20 cellular contexts compared by ENCODE assay signal in genomic region chr2:71922501-71923142, GRCh38.
"Had no signal": no experiment of that assay in that cellular context is flagged by ENCODE, and none has a peak within 500 bp of the region (broad histone marks: within the 10 kb centered on the region; RNA-seq: fewer than 3 reads in every experiment).

No MANE protein-coding gene starts in this region.

- H3K36me3 Mint-ChIP-seq: activated CD8-positive, alpha-beta memory T cell treated with anti-CD3 and anti-CD28 coated beads, Interleukin-2, amount 10 ng/mL, durations not matched to agents 7 days and 5 days; neural progenitor cell had no signal

- FAIRE-seq: colon, pancreas had no signal

- H3K27ac Mint-ChIP-seq: activated CD4-positive, alpha-beta T cell treated with anti-CD3 and anti-CD28 coated beads, Interleukin-2, amount 10 ng/mL, durations not matched to agents 7 days and 5 days; activated CD8-positive, alpha-beta memory T cell treated with anti-CD3 and anti-CD28 coated beads, Interleukin-2, amount 10 ng/mL, durations not matched to agents 7 days and 5 days; activated naive CD4-positive, alpha-beta T cell treated with anti-CD3 and anti-CD28 coated beads, Interleukin-2, amount 50 U/mL, for 72 hours; neural progenitor cell; T-helper 2 cell treated with Interferon-gamma antibody and Interleukin-4, amounts not matched to agents 5 μg/mL and 100 μg/mL, for 36 hours had no signal

- H3K4me3 Mint-ChIP-seq: activated CD4-positive, alpha-beta T cell treated with anti-CD3 and anti-CD28 coated beads, Interleukin-2, amount 10 ng/mL, durations not matched to agents 7 days and 5 days; activated CD8-positive, alpha-beta memory T cell treated with anti-CD3 and anti-CD28 coated beads, Interleukin-2, amount 10 ng/mL, durations not matched to agents 7 days and 5 days; activated T-cell treated with anti-CD3 and anti-CD28 coated beads, Interleukin-2, amount 50 U/mL, for 4 hours; neural progenitor cell; T-helper 2 cell treated with Interferon-gamma antibody and Interleukin-4, amounts not matched to agents 5 μg/mL and 100 μg/mL, for 36 hours had no signal

- H3K4me1 Mint-ChIP-seq: activated CD4-positive, alpha-beta T cell treated with anti-CD3 and anti-CD28 coated beads, Interleukin-2, amount 10 ng/mL, durations not matched to agents 7 days and 5 days; activated CD8-positive, alpha-beta memory T cell treated with anti-CD3 and anti-CD28 coated beads, Interleukin-2, amount 10 ng/mL, durations not matched to agents 7 days and 5 days had no signal

- H3K27ac ChIP-seq: esophagus muscularis mucosa, lower lobe of right lung, neural progenitor cell, pancreas, tibial artery had no signal

- H3K9me3 Mint-ChIP-seq: activated CD4-positive, alpha-beta T cell treated with anti-CD3 and anti-CD28 coated beads, Interleukin-2, amount 10 ng/mL, durations not matched to agents 7 days and 5 days; T-helper 2 cell treated with Interferon-gamma antibody and Interleukin-4, amounts not matched to agents 5 μg/mL and 100 μg/mL, for 36 hours had no signal

- DNase-seq: activated CD4-positive, alpha-beta T cell treated with anti-CD3 and anti-CD28 coated beads, Interleukin-2, amount 10 ng/mL, durations not matched to agents 7 days and 5 days; activated CD4-positive, CD25-positive, alpha-beta regulatory T cell; activated gamma-delta T cell; activated T-cell treated with anti-CD3 and anti-CD28 coated beads, Interleukin-2, amount 50 U/mL, for 4 hours; effector CD4-positive, alpha-beta T cell; hippocampal formation; kidney glomerular epithelial cell; lower lobe of right lung; stimulated activated CD4-positive, alpha-beta T cell treated with anti-CD3 and anti-CD28 coated beads, Interleukin-15, amount 100 ng/mL, for 24 hours; stimulated activated CD4-positive, alpha-beta T cell treated with anti-CD3 and anti-CD28 coated beads, Interleukin-4, amount 100 ng/mL, for 1 hour; stimulated activated naive CD4-positive, alpha-beta T cell; SW 1271; tibial artery had no signal

- H3K4me3 ChIP-seq: esophagus muscularis mucosa, lower lobe of right lung, neural progenitor cell, pancreas, tibial artery had no signal

- ATAC-seq: activated CD8-positive, alpha-beta memory T cell treated with anti-CD3 and anti-CD28 coated beads, Interleukin-2, amount 10 ng/mL, durations not matched to agents 7 days and 5 days; activated naive CD4-positive, alpha-beta T cell treated with anti-CD3 and anti-CD28 coated beads, Interleukin-2, amount 50 U/mL, for 72 hours; activated T-cell treated with anti-CD3 and anti-CD28 coated beads, Interleukin-2, amount 50 U/mL, for 4 hours; lower lobe of right lung; pancreas had no signal
